In genomic region chr14:77359626-77360025, GRCh38 we compare ENCODE assay signal across 1 cellular context.
TF ChIP-seq lines count a peak whose summit lies in the region.

No MANE protein-coding gene starts in this region.

TF ChIP-seq in GM12878, 131 proteins besides CTCF, POLR2A, EP300 and RAD21:
- TF ChIP-seq TCF12 (IDR thresholded peaks at IDR 0.05; ENCODE audit: low read depth, low read length) (no peak), TAF1 (IDR thresholded peaks at IDR 0.05; ENCODE audit: borderline replicate concordance, low read depth, low read length) (no peak), MTA3 (IDR thresholded peaks at IDR 0.05; ENCODE audit: borderline replicate concordance, low read length) (no peak), USF2 (IDR thresholded peaks at IDR 0.05; ENCODE audit: borderline replicate concordance, low read depth, low read length) (no peak)
